22 cellular contexts compared by ENCODE assay signal in the genomic region with DNA sequence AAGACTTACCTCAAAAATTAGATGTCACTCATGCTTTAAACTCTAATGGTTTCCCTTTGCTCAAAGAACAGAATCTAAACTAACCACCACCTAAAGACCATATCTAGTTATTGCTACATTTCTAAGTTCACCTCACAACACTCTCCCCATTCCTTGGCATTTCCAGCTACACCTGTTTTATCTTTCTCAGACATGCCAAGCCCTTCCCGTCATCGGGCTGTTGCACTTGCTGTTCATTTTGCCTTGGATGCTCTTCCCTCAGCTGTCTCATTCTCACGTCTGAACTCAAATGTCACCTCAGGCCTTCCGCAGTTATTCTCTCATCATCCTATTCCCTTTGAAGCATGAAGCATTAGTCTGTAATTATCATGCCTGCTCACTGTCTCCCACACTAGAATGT. TPM values are rescaled to one million over a fixed set of nuclear protein-coding genes. Genes with fewer than 3 reads are reported as not detected.
DNase-seq lines count a peak whose midpoint lies in the region; ATAC-seq, FAIRE-seq and TF ChIP-seq lines count a peak whose summit lies in the region.
"Had no signal": no experiment of that assay in that cellular context is flagged by ENCODE, and none has a peak within 500 bp of the region (broad histone marks: within the 10 kb centered on the region; RNA-seq: fewer than 3 reads in every experiment).

No MANE protein-coding gene starts in this region.

- BruUV-seq in HepG2 (replicated peaks; lab: Mats Ljungman, UMichigan), result no TSS peak

- H3K4me3 ChIP-seq in HepG2 (replicated peaks in 1 of 3; ENCODE audit: insufficient read depth in 1 of 3, low read depth in 2 of 3, low read length in 3 of 3) (no peak overlapping the region), right lobe of liver (no peak overlapping the region), ascending aorta (no peak overlapping the region)

- DNase-seq in HepG2 (ENCODE audit: low spot score) (no peak), right lobe of liver (no peak), naive B cell (no peak), type B pancreatic cell (ENCODE audit: extremely low spot score, unreplicated experiment) (no peak), ascending aorta (ENCODE audit: low spot score in 2 of 2) (no peak), NCI-H128 (lab: John Stamatoyannopoulos, UW; ENCODE audit: unreplicated experiment) (no peak), NCI-H187 (lab: John Stamatoyannopoulos, UW) (no peak)
- DNase-seq in activated CD4-positive, alpha-beta memory T cell treated with anti-CD3 and anti-CD28 coated beads for 36 hours, result no peak
- DNase-seq: activated CD4-positive, alpha-beta T cell treated with anti-CD3 and anti-CD28 coated beads, Interleukin-2, amount 50 U/mL, for 1 hour; caudate nucleus; DMS153; H9; heart right ventricle; islet precursor cell; mammary epithelial cell; NCI-H1694 treated with DMSO at 0.1 percent for 48 hours; NCI-H446 treated with DMSO at 0.1 percent for 48 hours; nucleus accumbens; Right ventricle myocardium superior; stimulated activated CD4-positive, alpha-beta T cell treated with anti-CD3 and anti-CD28 coated beads, Interleukin-1b, Interleukin-23, amount 100 ng/mL, for 48 hours had no signal

- FAIRE-seq in HepG2 (lab: Jason Lieb, UNC), result no peak
- FAIRE-seq: HTR-8/SVneo had no signal

- H3K4me2 ChIP-seq in HepG2 (ENCODE audit: low read depth, low read length), result no peak overlapping the region

- H3K4me1 Mint-ChIP-seq in activated CD4-positive, alpha-beta memory T cell treated with anti-CD3 and anti-CD28 coated beads for 36 hours (ENCODE audit: low read depth), result peaks cover 31% of the 10 kb centered on the region
- peaks cover 26 to 34% (median 29%) of the 10 kb centered on the region in 3 donors for H3K4me1 Mint-ChIP-seq in naive B cell
- H3K4me1 Mint-ChIP-seq in type B pancreatic cell (ENCODE audit: unreplicated experiment), result peaks cover 19% of the 10 kb centered on the region

- peaks cover 28% of the 10 kb centered on the region for H3K36me3 Mint-ChIP-seq in activated CD4-positive, alpha-beta memory T cell treated with anti-CD3 and anti-CD28 coated beads for 36 hours
- H3K36me3 Mint-ChIP-seq in naive B cell, result peaks cover 13 to 14% of the 10 kb centered on the region in 2 donors
- H3K36me3 Mint-ChIP-seq in type B pancreatic cell, result peaks cover 20% of the 10 kb centered on the region

- intact Hi-C loops in HepG2 (cut with micrococcal nuclease; ENCODE audit: unreplicated experiment), result no loop called here
- intact Hi-C loops in right lobe of liver (cut with DNase I), result no loop called here
- intact Hi-C loops in activated CD4-positive, alpha-beta memory T cell treated with anti-CD3 and anti-CD28 coated beads for 36 hours (cut with micrococcal nuclease), result loop anchor here (10.0 kb wide), 1 partner anchor 1348 kb away; the partner anchor contains the start of genes NT5DC2 and UQCC5
- intact Hi-C loops in ascending aorta (cut with DNase I), result loop anchor here (10.0 kb wide), 1 partner anchor 1178 kb away; the partner anchor contains the start of genes GLT8D1 and SPCS1

- CTCF ChIA-PET in HepG2 (lab: Yijun Ruan, JAX; ENCODE audit: low intra/inter-chr PET ratio, low total read pairs), result no interaction called here
- CTCF ChIA-PET in activated CD4-positive, alpha-beta memory T cell treated with anti-CD3 and anti-CD28 coated beads for 36 hours (lab: Charles Lee), result no interaction called here

- H3K36me3 ChIP-seq in HepG2 (replicated peaks in 1 of 2; ENCODE audit: control insufficient read depth in 1 of 2, insufficient read depth in 2 of 2, low read length in 2 of 2) (peaks cover 8 to 46% of the 10 kb centered on the region in 2 experiments), right lobe of liver (peaks cover 0 to 60% (median 33%) of the 10 kb centered on the region in 4 donors), ascending aorta (peaks cover 24 to 42% of the 10 kb centered on the region in 2 donors)

- in situ Hi-C loops in HepG2 (cut with HindIII; ENCODE audit: extremely low pct_ligation_motif_present, low pct_unique_long_range_greater_than_20kb), result loop anchor here (5.0 kb wide), 1 partner anchor 36 kb away; the partner anchor contains the start of genes CHDH and IL17RB

- ATAC-seq in HepG2, result no peak
- no peak for ATAC-seq in right lobe of liver
- no peak for ATAC-seq in naive B cell (ENCODE audit: low read depth in 2 of 2)

- TF ChIP-seq CTCF in HepG2 (CRISPR knock-in tag; IDR thresholded peaks at IDR 0.05), result no peak
- no peak for TF ChIP-seq CTCF in right lobe of liver (IDR thresholded peaks at IDR 0.05)
- no peak for TF ChIP-seq CTCF in type B pancreatic cell (conservative IDR thresholded peaks at IDR 0.05)
- TF ChIP-seq CTCF in ascending aorta (IDR thresholded peaks at IDR 0.05), result no peak

- POLR2A ChIA-PET in HepG2 (lab: Yijun Ruan, JAX), result interaction anchor here (1.3 kb wide), 1 partner anchor 9 kb away, joined by 4 read pairs; the partner anchor contains the start of gene SELENOK
- POLR2A ChIA-PET in activated CD4-positive, alpha-beta memory T cell treated with anti-CD3 and anti-CD28 coated beads for 36 hours (lab: Charles Lee), result interaction anchor here (5.0 kb wide), 1 partner anchor 9 kb away, joined by 29 read pairs; the partner anchor contains the start of gene SELENOK

- no peak overlapping the region for H3K9ac ChIP-seq in HepG2 (ENCODE audit: insufficient read depth, low read depth, low read length)

- no peak overlapping the region for H3K27ac ChIP-seq in HepG2 (ENCODE audit: extremely low read length, insufficient read depth, low read length)
- no peak overlapping the region for H3K27ac ChIP-seq in right lobe of liver
- no peak overlapping the region for H3K27ac ChIP-seq in ascending aorta

- H3K4me1 ChIP-seq in HepG2 (ENCODE audit: insufficient read depth, low read length) (peaks cover 17% of the 10 kb centered on the region), right lobe of liver (peaks cover 0 to 13% (median 0%) of the 10 kb centered on the region in 4 donors), ascending aorta (peaks cover 6 to 8% of the 10 kb centered on the region in 2 donors)

- no peak overlapping the region for H2AFZ ChIP-seq in HepG2 (ENCODE audit: low read length)

- no peaks in the 10 kb centered on the region for H3K27me3 Mint-ChIP-seq in activated CD4-positive, alpha-beta memory T cell treated with anti-CD3 and anti-CD28 coated beads for 36 hours
- H3K27me3 Mint-ChIP-seq in naive B cell (no peaks in the 10 kb centered on the region), type B pancreatic cell (no peaks in the 10 kb centered on the region)

- peak overlapping the region; percentile 89 for H3K4me3 Mint-ChIP-seq in activated CD4-positive, alpha-beta memory T cell treated with anti-CD3 and anti-CD28 coated beads for 36 hours
- H3K4me3 Mint-ChIP-seq in naive B cell (peak overlapping the region in 7 of 8 donors; percentile 92 to 100 (median 97)), type B pancreatic cell (peak overlapping the region; percentile 98)

- no peak for TF ChIP-seq EP300 in HepG2 (IDR thresholded peaks at IDR 0.05; ENCODE audit: low read depth in 2 of 2, low read length in 2 of 2)
- no peak for TF ChIP-seq EP300 in HepG2 (CRISPR knock-in tag; IDR thresholded peaks at IDR 0.05; ENCODE audit: borderline replicate concordance)

- no peak overlapping the region for H3K27ac Mint-ChIP-seq in activated CD4-positive, alpha-beta memory T cell treated with anti-CD3 and anti-CD28 coated beads for 36 hours
- H3K27ac Mint-ChIP-seq in naive B cell, result peak overlapping the region; percentile 79 to 99 (median 90)
- peak overlapping the region; percentile 84 for H3K27ac Mint-ChIP-seq in type B pancreatic cell

- no peak for TF ChIP-seq RAD21 in HepG2 (CRISPR knock-in tag; IDR thresholded peaks at IDR 0.05)

- no peaks in the 10 kb centered on the region; the same call in 1 of the 2 replicates for H4K20me1 ChIP-seq in HepG2 (ENCODE audit: insufficient read depth, low read length)

- H3K79me2 ChIP-seq in HepG2 (ENCODE audit: insufficient read depth, low read length), result peaks cover 22% of the 10 kb centered on the region

- WGBS in HepG2 (ENCODE audit: low lambda C conversion rate), result 97% methylated on average over 4 of the region's 4 CpGs
- WGBS in right lobe of liver (ENCODE audit: insufficient coverage, low coverage, low lambda C conversion rate, missing lambda C conversion rate), result 91% methylated on average over 4 of the region's 4 CpGs

- H3K27me3 ChIP-seq in HepG2 (ENCODE audit: control insufficient read depth in 1 of 2, insufficient read depth in 2 of 2, low read length in 2 of 2) (no peaks in the 10 kb centered on the region; a peak in 1 of 5 replicates), right lobe of liver (no peaks in the 10 kb centered on the region), ascending aorta (no peaks in the 10 kb centered on the region)
- H3K27me3 ChIP-seq: heart right ventricle had no signal

- TF ChIP-seq POLR2A in HepG2 (IDR thresholded peaks at IDR 0.05; ENCODE audit: insufficient read depth in 1 of 2, low read depth in 2 of 2, low read length in 2 of 2) (no peak), right lobe of liver (IDR thresholded peaks at IDR 0.05) (no peak)

- H3K9me3 Mint-ChIP-seq in activated CD4-positive, alpha-beta memory T cell treated with anti-CD3 and anti-CD28 coated beads for 36 hours, result no peaks in the 10 kb centered on the region
- H3K9me3 Mint-ChIP-seq in naive B cell (no peaks in the 10 kb centered on the region), type B pancreatic cell (no peaks in the 10 kb centered on the region)
- H3K9me3 Mint-ChIP-seq: H9 had no signal

- no peaks in the 10 kb centered on the region for H3K9me3 ChIP-seq in HepG2 (ENCODE audit: low read length)
- H3K9me3 ChIP-seq in right lobe of liver, result no peaks in the 10 kb centered on the region
- no peaks in the 10 kb centered on the region for H3K9me3 ChIP-seq in ascending aorta
- H3K9me3 ChIP-seq: heart right ventricle, thoracic aorta had no signal

RNA-seq across cellular contexts. Expression of gene ACTR8, which starts 1.1 kb away (rescaled TPM):
- total RNA-seq in HepG2 (2016; rRNA removed; fragmentation: Illumina TruSeq; extraction: Trizol) (29.0 and 38.5 TPM in 2 replicates), right lobe of liver (10 to 100 TPM in 2 of 6 experiments, 1 to 10 TPM in 4; 6.7 to 12.0 (median 9.6) TPM), type B pancreatic cell (ENCODE audit: low replicate concordance) (40.1 and 46.7 TPM in 2 replicates), ascending aorta (16.6 TPM)
- 5.4 and 7.5 TPM in 2 replicates for total RNA-seq in HepG2 (2016; cell fraction: cytosol; rRNA removed; fragmentation: Illumina TruSeq; extraction: Trizol; ENCODE audit: low read depth)
- total RNA-seq in HepG2 (2016; cell fraction: insoluble cytoplasmic fraction; rRNA removed; fragmentation: Illumina TruSeq; extraction: Trizol), result 33.7 and 39.1 TPM in 2 replicates
- total RNA-seq in HepG2 (2016; cell fraction: membrane; rRNA removed; fragmentation: Illumina TruSeq; extraction: Trizol), result 10.1 and 11.8 TPM in 2 replicates
- 20.8 and 21.7 TPM in 2 replicates for total RNA-seq in HepG2 (2016; cell fraction: nucleus; rRNA removed; fragmentation: Illumina TruSeq; extraction: Trizol)
- polyA plus RNA-seq in HepG2 (2011; rRNA removed) (14.8 and 15.5 TPM in 2 replicates), naive B cell (ENCODE audit: low read depth in 6 of 6) (10 to 100 TPM in 5 of 6 donors, 1 to 10 TPM in 1; 8.3 to 26.6 (median 15.4) TPM)
- polyA plus RNA-seq in HepG2 (2011; cell fraction: cytosol; rRNA removed), result 9.3 and 13.2 TPM in 2 replicates
- 19.0 and 21.7 TPM in 2 replicates for polyA plus RNA-seq in HepG2 (2011; cell fraction: nucleus; rRNA removed)
- polyA plus RNA-seq in HepG2 (2012), result 17.1 and 18.0 TPM in 2 replicates
- 4.0 and 4.2 TPM in 2 replicates for polyA plus RNA-seq in HepG2 (2016; cell fraction: cytosol; fragmentation: Illumina TruSeq; extraction: Trizol; ENCODE audit: low read depth)
- 29.5 and 35.4 TPM in 2 replicates for polyA plus RNA-seq in HepG2 (2016; cell fraction: insoluble cytoplasmic fraction; fragmentation: Illumina TruSeq; extraction: Trizol; ENCODE audit: low read depth)
- polyA plus RNA-seq in HepG2 (2016; cell fraction: membrane; fragmentation: Illumina TruSeq; extraction: Trizol; ENCODE audit: low read depth), result 4.2 and 6.6 TPM in 2 replicates
- polyA plus RNA-seq in HepG2 (2016; cell fraction: nucleus; fragmentation: Illumina TruSeq; extraction: Trizol; ENCODE audit: insufficient read depth, low read depth), result 37.5 and 42.4 TPM in 2 replicates
- 13.3 and 33.7 TPM in 2 replicates for polyA minus RNA-seq in HepG2 (2011; rRNA and poly(A)+ RNA removed; ENCODE audit: low replicate concordance)
- polyA minus RNA-seq in HepG2 (2011; cell fraction: cytosol; rRNA and poly(A)+ RNA removed), result 14.8 and 18.1 TPM in 2 replicates
- 29.7 and 44.1 TPM in 2 replicates for polyA minus RNA-seq in HepG2 (2011; cell fraction: nucleus; rRNA and poly(A)+ RNA removed)
- total RNA-seq in activated CD4-positive, alpha-beta memory T cell treated with anti-CD3 and anti-CD28 coated beads for 36 hours, result 10 to 100 TPM; 32.0 to 33.1 TPM

RNA-seq across cellular contexts. Expression of gene SELENOK, which starts 8.7 kb away (rescaled TPM):
- 47.5 and 67.0 TPM in 2 replicates for total RNA-seq in HepG2 (2016; rRNA removed; fragmentation: Illumina TruSeq; extraction: Trizol)
- total RNA-seq in HepG2 (2016; cell fraction: cytosol; rRNA removed; fragmentation: Illumina TruSeq; extraction: Trizol; ENCODE audit: low read depth), result 98.1 and 99.7 TPM in 2 replicates
- 50.3 and 68.2 TPM in 2 replicates for total RNA-seq in HepG2 (2016; cell fraction: insoluble cytoplasmic fraction; rRNA removed; fragmentation: Illumina TruSeq; extraction: Trizol)
- total RNA-seq in HepG2 (2016; cell fraction: membrane; rRNA removed; fragmentation: Illumina TruSeq; extraction: Trizol), result 64.7 and 72.8 TPM in 2 replicates
- 41.7 and 53.7 TPM in 2 replicates for total RNA-seq in HepG2 (2016; cell fraction: nucleus; rRNA removed; fragmentation: Illumina TruSeq; extraction: Trizol)
- 64.6 and 81.0 TPM in 2 replicates for polyA plus RNA-seq in HepG2 (2011; rRNA removed)
- 28.9 and 37.4 TPM in 2 replicates for polyA plus RNA-seq in HepG2 (2011; cell fraction: cytosol; rRNA removed)
- 5.1 and 10.8 TPM in 2 replicates for polyA plus RNA-seq in HepG2 (2011; cell fraction: nucleus; rRNA removed)
- polyA plus RNA-seq in HepG2 (2012), result 45.5 and 58.6 TPM in 2 replicates
- polyA plus RNA-seq in HepG2 (2016; cell fraction: cytosol; fragmentation: Illumina TruSeq; extraction: Trizol; ENCODE audit: low read depth), result 101 and 116 TPM in 2 replicates
- polyA plus RNA-seq in HepG2 (2016; cell fraction: insoluble cytoplasmic fraction; fragmentation: Illumina TruSeq; extraction: Trizol; ENCODE audit: low read depth), result 40.0 and 57.2 TPM in 2 replicates
- polyA plus RNA-seq in HepG2 (2016; cell fraction: membrane; fragmentation: Illumina TruSeq; extraction: Trizol; ENCODE audit: low read depth), result 48.1 and 56.1 TPM in 2 replicates
- 82.5 and 83.8 TPM in 2 replicates for polyA plus RNA-seq in HepG2 (2016; cell fraction: nucleus; fragmentation: Illumina TruSeq; extraction: Trizol; ENCODE audit: insufficient read depth, low read depth)
- 9.2 and 9.5 TPM in 2 replicates for polyA minus RNA-seq in HepG2 (2011; rRNA and poly(A)+ RNA removed; ENCODE audit: low replicate concordance)
- 9.1 and 9.7 TPM in 2 replicates for polyA minus RNA-seq in HepG2 (2011; cell fraction: cytosol; rRNA and poly(A)+ RNA removed)
- 10.1 and 11.2 TPM in 2 replicates for polyA minus RNA-seq in HepG2 (2011; cell fraction: nucleus; rRNA and poly(A)+ RNA removed)
- 10 to 100 TPM; 23.0 to 34.7 (median 29.3) TPM for total RNA-seq in right lobe of liver
- total RNA-seq in activated CD4-positive, alpha-beta memory T cell treated with anti-CD3 and anti-CD28 coated beads for 36 hours, result 10 to 100 TPM; 55.3 to 56.4 TPM
- polyA plus RNA-seq in naive B cell (ENCODE audit: low read depth in 6 of 6), result 100 to 1,000 TPM; 104 to 137 (median 121) TPM
- total RNA-seq in type B pancreatic cell (ENCODE audit: low replicate concordance), result 46.8 and 47.1 TPM in 2 replicates
- 18.7 TPM for total RNA-seq in ascending aorta

RNA-seq across cellular contexts. Expression of gene IL17RB, which starts 36.6 kb away (rescaled TPM):
- 62.7 and 130 TPM in 2 replicates for total RNA-seq in HepG2 (2016; rRNA removed; fragmentation: Illumina TruSeq; extraction: Trizol)
- total RNA-seq in HepG2 (2016; cell fraction: cytosol; rRNA removed; fragmentation: Illumina TruSeq; extraction: Trizol; ENCODE audit: low read depth), result 21.4 and 25.8 TPM in 2 replicates
- 63.1 and 130 TPM in 2 replicates for total RNA-seq in HepG2 (2016; cell fraction: insoluble cytoplasmic fraction; rRNA removed; fragmentation: Illumina TruSeq; extraction: Trizol)
- total RNA-seq in HepG2 (2016; cell fraction: membrane; rRNA removed; fragmentation: Illumina TruSeq; extraction: Trizol), result 31.0 and 36.3 TPM in 2 replicates
- 189 and 216 TPM in 2 replicates for total RNA-seq in HepG2 (2016; cell fraction: nucleus; rRNA removed; fragmentation: Illumina TruSeq; extraction: Trizol)
- polyA plus RNA-seq in HepG2 (2011; rRNA removed), result 190 and 198 TPM in 2 replicates
- polyA plus RNA-seq in HepG2 (2011; cell fraction: cytosol; rRNA removed), result 70.3 and 82.3 TPM in 2 replicates
- 671 and 683 TPM in 2 replicates for polyA plus RNA-seq in HepG2 (2011; cell fraction: nucleus; rRNA removed)
- 89.0 and 97.8 TPM in 2 replicates for polyA plus RNA-seq in HepG2 (2012)
- polyA plus RNA-seq in HepG2 (2016; cell fraction: cytosol; fragmentation: Illumina TruSeq; extraction: Trizol; ENCODE audit: low read depth), result 14.5 and 16.0 TPM in 2 replicates
- polyA plus RNA-seq in HepG2 (2016; cell fraction: insoluble cytoplasmic fraction; fragmentation: Illumina TruSeq; extraction: Trizol; ENCODE audit: low read depth), result 72.6 and 77.1 TPM in 2 replicates
- 22.5 and 23.7 TPM in 2 replicates for polyA plus RNA-seq in HepG2 (2016; cell fraction: membrane; fragmentation: Illumina TruSeq; extraction: Trizol; ENCODE audit: low read depth)
- polyA plus RNA-seq in HepG2 (2016; cell fraction: nucleus; fragmentation: Illumina TruSeq; extraction: Trizol; ENCODE audit: insufficient read depth, low read depth), result 415 and 421 TPM in 2 replicates
- polyA minus RNA-seq in HepG2 (2011; rRNA and poly(A)+ RNA removed; ENCODE audit: low replicate concordance), result 9.5 and 43.2 TPM in 2 replicates
- 23.4 and 24.0 TPM in 2 replicates for polyA minus RNA-seq in HepG2 (2011; cell fraction: cytosol; rRNA and poly(A)+ RNA removed)
- 94.6 and 106 TPM in 2 replicates for polyA minus RNA-seq in HepG2 (2011; cell fraction: nucleus; rRNA and poly(A)+ RNA removed)
- total RNA-seq in right lobe of liver, result 10 to 100 TPM; 19.8 to 30.2 (median 27.3) TPM
- 1 to 10 TPM in 1 of 2 experiments, under 1 TPM in 1; 0.92 to 1.1 TPM for total RNA-seq in activated CD4-positive, alpha-beta memory T cell treated with anti-CD3 and anti-CD28 coated beads for 36 hours
- under 1 TPM in 5 of 6 donors, not detected in 1; 0.27 to 0.81 (median 0.45) TPM for polyA plus RNA-seq in naive B cell (ENCODE audit: low read depth in 6 of 6)
- 10.5 and 10.8 TPM in 2 replicates for total RNA-seq in type B pancreatic cell (ENCODE audit: low replicate concordance)
- not detected for total RNA-seq in ascending aorta

RNA-seq across cellular contexts. Expression of gene CHDH, which starts 36.8 kb away (rescaled TPM):
- total RNA-seq in HepG2 (2016; rRNA removed; fragmentation: Illumina TruSeq; extraction: Trizol) (40.4 and 48.9 TPM in 2 replicates), right lobe of liver (10 to 100 TPM; 25.0 to 49.1 (median 39.4) TPM), type B pancreatic cell (ENCODE audit: low replicate concordance) (8.0 and 9.6 TPM in 2 replicates), ascending aorta (0.53 TPM)
- 3.3 TPM in 2 replicates for total RNA-seq in HepG2 (2016; cell fraction: cytosol; rRNA removed; fragmentation: Illumina TruSeq; extraction: Trizol; ENCODE audit: low read depth)
- total RNA-seq in HepG2 (2016; cell fraction: insoluble cytoplasmic fraction; rRNA removed; fragmentation: Illumina TruSeq; extraction: Trizol), result 41.6 and 47.1 TPM in 2 replicates
- 15.0 and 16.6 TPM in 2 replicates for total RNA-seq in HepG2 (2016; cell fraction: membrane; rRNA removed; fragmentation: Illumina TruSeq; extraction: Trizol)
- total RNA-seq in HepG2 (2016; cell fraction: nucleus; rRNA removed; fragmentation: Illumina TruSeq; extraction: Trizol), result 41.0 and 44.5 TPM in 2 replicates
- polyA plus RNA-seq in HepG2 (2011; rRNA removed) (28.1 and 42.9 TPM in 2 replicates), naive B cell (ENCODE audit: low read depth in 6 of 6) (under 1 TPM in 2 of 6 donors, not detected in 4; 0.03 to 0.07 TPM)
- 23.3 and 24.3 TPM in 2 replicates for polyA plus RNA-seq in HepG2 (2011; cell fraction: cytosol; rRNA removed)
- 209 and 246 TPM in 2 replicates for polyA plus RNA-seq in HepG2 (2011; cell fraction: nucleus; rRNA removed)
- 32.6 and 41.1 TPM in 2 replicates for polyA plus RNA-seq in HepG2 (2012)
- 2.2 and 2.9 TPM in 2 replicates for polyA plus RNA-seq in HepG2 (2016; cell fraction: cytosol; fragmentation: Illumina TruSeq; extraction: Trizol; ENCODE audit: low read depth)
- polyA plus RNA-seq in HepG2 (2016; cell fraction: insoluble cytoplasmic fraction; fragmentation: Illumina TruSeq; extraction: Trizol; ENCODE audit: low read depth), result 31.8 and 33.2 TPM in 2 replicates
- 7.0 and 8.2 TPM in 2 replicates for polyA plus RNA-seq in HepG2 (2016; cell fraction: membrane; fragmentation: Illumina TruSeq; extraction: Trizol; ENCODE audit: low read depth)
- polyA plus RNA-seq in HepG2 (2016; cell fraction: nucleus; fragmentation: Illumina TruSeq; extraction: Trizol; ENCODE audit: insufficient read depth, low read depth), result 89.8 and 92.2 TPM in 2 replicates
- polyA minus RNA-seq in HepG2 (2011; rRNA and poly(A)+ RNA removed; ENCODE audit: low replicate concordance), result 3.1 and 28.1 TPM in 2 replicates
- 11.1 and 12.1 TPM in 2 replicates for polyA minus RNA-seq in HepG2 (2011; cell fraction: cytosol; rRNA and poly(A)+ RNA removed)
- 32.3 and 32.8 TPM in 2 replicates for polyA minus RNA-seq in HepG2 (2011; cell fraction: nucleus; rRNA and poly(A)+ RNA removed)
- under 1 TPM; 0.41 to 0.59 TPM for total RNA-seq in activated CD4-positive, alpha-beta memory T cell treated with anti-CD3 and anti-CD28 coated beads for 36 hours

Comparison
In these comparisons a context has a peak if more than half of its experiments do, and no peak if none do; other contexts are left out.
1. intact Hi-C loops: an anchor here in activated CD4-positive, alpha-beta memory T cell treated with anti-CD3 and anti-CD28 coated beads for 36 hours (10.0 kb wide) and ascending aorta (10.0 kb wide); none called in HepG2 and right lobe of liver.